ENCODE assay signal across 20 cellular contexts in the genomic region with DNA sequence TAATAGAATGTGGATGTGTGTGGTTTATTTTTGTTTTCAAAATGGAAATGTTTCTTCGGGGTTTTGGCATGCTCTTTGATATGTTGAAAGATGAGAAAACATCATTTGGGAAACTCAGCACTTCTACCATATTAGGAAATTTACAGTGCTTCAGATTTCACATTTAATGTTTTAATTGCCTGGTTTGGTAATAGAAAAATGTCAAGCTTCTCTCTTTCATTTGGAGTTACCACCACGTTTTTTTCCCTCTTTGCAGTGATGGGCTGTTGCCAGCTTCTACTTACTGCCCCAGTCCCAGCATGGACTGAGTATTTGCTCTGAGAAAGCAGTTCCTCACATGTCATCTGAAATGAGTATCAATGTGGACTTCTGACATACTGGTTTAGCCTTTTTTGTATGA.
DNase-seq lines count a peak whose midpoint lies in the region; ATAC-seq, FAIRE-seq and TF ChIP-seq lines count a peak whose summit lies in the region.
"Had no signal": no experiment of that assay in that cellular context is flagged by ENCODE, and none has a peak within 500 bp of the region (broad histone marks: within the 10 kb centered on the region; RNA-seq: fewer than 3 reads in every experiment).

No MANE protein-coding gene starts in this region.

- no peaks in the 10 kb centered on the region for H4K20me1 ChIP-seq in mammary epithelial cell (ENCODE audit: insufficient read depth, low read length)

- in situ Hi-C loops in mammary epithelial cell (cut with MboI; ENCODE audit: low sequenced_read_pairs in 2 of 2) (no loop called here), astrocyte of the spinal cord (cut with HindIII; ENCODE audit: low sequenced_read_pairs) (no loop called here)

- H3K4me3 Mint-ChIP-seq in MCF 10A (ENCODE audit: unreplicated experiment) (no peak overlapping the region), mesothelial cell of epicardium (no peak overlapping the region)
- H3K4me3 Mint-ChIP-seq: activated T-cell treated with anti-CD3 and anti-CD28 coated beads, Interleukin-2, amount 50 U/mL, for 72 hours; natural killer cell had no signal

- H3K36me3 ChIP-seq in mammary epithelial cell (ENCODE audit: insufficient read depth, low read length) (no peaks in the 10 kb centered on the region), upper lobe of left lung (no peaks in the 10 kb centered on the region)

- no peak for FAIRE-seq in H54 (lab: Jason Lieb, UNC)
- FAIRE-seq: A204.1 had no signal

- no peak for ATAC-seq in upper lobe of left lung (ENCODE audit: low FRiP score in 2 of 2)
- ATAC-seq: left colon, natural killer cell, Panc1 had no signal

- no peak for TF ChIP-seq EP300 in upper lobe of left lung (IDR thresholded peaks at IDR 0.05)

- no peak overlapping the region for H3K9ac ChIP-seq in mammary epithelial cell (ENCODE audit: insufficient read depth, low read length)

- H3K79me2 ChIP-seq in mammary epithelial cell (ENCODE audit: insufficient read depth, low read length): no peaks in the 10 kb centered on the region

- no peak for TF ChIP-seq CTCF in MCF 10A (IDR thresholded peaks at IDR 0.05; ENCODE audit: unreplicated experiment)
- no peak for TF ChIP-seq CTCF in mammary epithelial cell (conservative IDR thresholded peaks at IDR 0.05 in 1 of 2, IDR thresholded peaks at IDR 0.05 in 1 of 2; ENCODE audit: extremely low read depth in 1 of 2, insufficient read depth in 1 of 2, low read depth in 1 of 2, low read length in 2 of 2)
- no peak for TF ChIP-seq CTCF in astrocyte of the spinal cord (IDR thresholded peaks at IDR 0.05; ENCODE audit: low read depth, low read length)
- no peak for TF ChIP-seq CTCF in mesothelial cell of epicardium (IDR thresholded peaks at IDR 0.05; ENCODE audit: unreplicated experiment)
- no peak for TF ChIP-seq CTCF in upper lobe of left lung (IDR thresholded peaks at IDR 0.05)

- H3K27me3 Mint-ChIP-seq in MCF 10A (ENCODE audit: insufficient read depth, unreplicated experiment) (no peaks in the 10 kb centered on the region), mesothelial cell of epicardium (ENCODE audit: low read depth) (no peaks in the 10 kb centered on the region)

- 5% methylated on average over 2 of the region's 2 CpGs for WGBS in mammary epithelial cell (ENCODE audit: low coverage, missing lambda C conversion rate)
- WGBS in upper lobe of left lung, 2 donors: 10 to 26% methylated on average over 2 of the region's 2 CpGs

- H3K27ac ChIP-seq in mammary epithelial cell (ENCODE audit: insufficient read depth, low read depth, low read length): no peak overlapping the region
- H3K27ac ChIP-seq in upper lobe of left lung: peak overlapping the region in 3 of 4 donors; percentile 12 to 46 (median 19)

- H3K9me3 ChIP-seq in mammary epithelial cell (replicated peaks; ENCODE audit: insufficient read depth, low read length) (no peaks in the 10 kb centered on the region), upper lobe of left lung (no peaks in the 10 kb centered on the region)

- H3K4me2 ChIP-seq in mammary epithelial cell (ENCODE audit: insufficient read depth, low read depth, low read length): no peak overlapping the region

- H3K27me3 ChIP-seq in mammary epithelial cell (ENCODE audit: insufficient read depth, low read length) (no peaks in the 10 kb centered on the region), upper lobe of left lung (no peaks in the 10 kb centered on the region)

- H3K27ac Mint-ChIP-seq in MCF 10A (ENCODE audit: low read depth, unreplicated experiment) (peak overlapping the region; percentile 17), mesothelial cell of epicardium (peak overlapping the region; percentile 90)
- H3K27ac Mint-ChIP-seq: activated T-cell treated with anti-CD3 and anti-CD28 coated beads, Interleukin-2, amount 50 U/mL, for 72 hours; natural killer cell had no signal

- POLR2A ChIA-PET in MCF 10A (lab: Yijun Ruan, JAX): no interaction called here

- dilution Hi-C loops in mammary epithelial cell (cut with HindIII; ENCODE audit: low sequenced_read_pairs): no loop called here

- no peaks in the 10 kb centered on the region for H3K4me1 Mint-ChIP-seq in MCF 10A (ENCODE audit: insufficient read depth, unreplicated experiment)
- H3K4me1 Mint-ChIP-seq in mesothelial cell of epicardium: peaks cover 35% of the 10 kb centered on the region

- BruUV-seq in MCF 10A (replicated peaks; lab: Mats Ljungman, UMichigan) (no TSS peak), mammary epithelial cell (replicated peaks; lab: Mats Ljungman, UMichigan) (no TSS peak)

- intact Hi-C loops in MCF 10A (cut with micrococcal nuclease) (no loop called here), mammary epithelial cell (cut with micrococcal nuclease) (no loop called here)

- H3K4me3 ChIP-seq in mammary epithelial cell (replicated peaks in 1 of 3; ENCODE audit: insufficient read depth in 1 of 3, low read depth in 2 of 3, low read length in 3 of 3) (no peak overlapping the region), astrocyte of the spinal cord (ENCODE audit: low read depth, low read length) (no peak overlapping the region), upper lobe of left lung (no peak overlapping the region)
- H3K4me3 ChIP-seq: skin epidermis had no signal

- H3K4me1 ChIP-seq in mammary epithelial cell (ENCODE audit: insufficient read depth, low read length) (no peaks in the 10 kb centered on the region), upper lobe of left lung (peaks cover 28 to 36% (median 32%) of the 10 kb centered on the region in 4 donors)

- DNase-seq in MCF 10A (ENCODE audit: unreplicated experiment) (peak; percentile 7), mammary epithelial cell (no peak), astrocyte of the spinal cord (ENCODE audit: low read depth, low spot score) (peak; percentile 25), mesothelial cell of epicardium (ENCODE audit: low spot score in 2 of 2, unreplicated experiment in 2 of 2) (no peak), upper lobe of left lung (no peak), hippocampal formation (lab: John Stamatoyannopoulos, UW) (no peak), H54 (ENCODE audit: insufficient read length, low spot score) (no peak), DMS53 treated with DMSO at 0.1 percent for 48 hours (lab: John Stamatoyannopoulos, UW; ENCODE audit: unreplicated experiment) (no peak)
- DNase-seq: activated CD4-positive, alpha-beta T cell treated with anti-CD3 and anti-CD28 coated beads for 48 hours; activated T-cell treated with anti-CD3 and anti-CD28 coated beads, Interleukin-2, amount 50 U/mL, for 72 hours; DMS153; head of caudate nucleus; left colon; natural killer cell; NCI-H1417; NCI-H510A; substantia nigra had no signal

- TF ChIP-seq POLR2A in upper lobe of left lung (IDR thresholded peaks at IDR 0.05) (no peak), H54 (IDR thresholded peaks at IDR 0.05; ENCODE audit: low read depth, low read length) (no peak)

- no peak overlapping the region for H2AFZ ChIP-seq in mammary epithelial cell (ENCODE audit: low read depth, low read length)

- H3K9me3 Mint-ChIP-seq in MCF 10A (ENCODE audit: unreplicated experiment): no peaks in the 10 kb centered on the region
- H3K9me3 Mint-ChIP-seq in mesothelial cell of epicardium: peaks cover 4% of the 10 kb centered on the region

- no peaks in the 10 kb centered on the region for H3K36me3 Mint-ChIP-seq in MCF 10A (ENCODE audit: insufficient read depth, unreplicated experiment)
- peaks cover 27% of the 10 kb centered on the region for H3K36me3 Mint-ChIP-seq in mesothelial cell of epicardium
- H3K36me3 Mint-ChIP-seq: natural killer cell had no signal

- CTCF ChIA-PET in MCF 10A (lab: Yijun Ruan, JAX): interaction anchor here (0.6 kb wide), 1 partner anchor 68 kb away, joined by 3 read pairs; no protein-coding TSS in a partner anchor
- CTCF ChIA-PET in mammary epithelial cell (lab: Charles Lee; ENCODE audit: low non-redundant PET): no interaction called here

Comparison
In these comparisons a context has a peak if more than half of its experiments do, and no peak if none do; other contexts are left out.
1. DNase-seq: peak in MCF 10A (single experiment) and astrocyte of the spinal cord (single experiment); none in mammary epithelial cell (single experiment), mesothelial cell of epicardium (0 of 2), upper lobe of left lung (0 of 2), hippocampal formation (0 of 2), H54 (single experiment) and DMS53 treated with DMSO at 0.1 percent for 48 hours (single experiment).